In genomic region chr18:79402977-79403722, GRCh38 we compare ENCODE assay signal across 9 cellular contexts. TPM values are rescaled to one million over a fixed set of nuclear protein-coding genes. Genes with fewer than 3 reads are reported as not detected.
DNase-seq lines count a peak whose midpoint lies in the region; ATAC-seq, FAIRE-seq and TF ChIP-seq lines count a peak whose summit lies in the region.
"Had no signal": no experiment of that assay in that cellular context is flagged by ENCODE, and none has a peak within 500 bp of the region (broad histone marks: within the 10 kb centered on the region; RNA-seq: fewer than 3 reads in every experiment).

No MANE protein-coding gene starts in this region.

- H3K9me3 ChIP-seq in astrocyte (ENCODE audit: insufficient read depth, low read depth, low read length) (no peaks in the 10 kb centered on the region), suprapubic skin (no peaks in the 10 kb centered on the region), Caco-2 (no peaks in the 10 kb centered on the region)

- no peak for TF ChIP-seq CTCF in astrocyte (IDR thresholded peaks at IDR 0.05; ENCODE audit: insufficient read depth, low read depth, low read length)
- no peak for TF ChIP-seq CTCF in suprapubic skin (IDR thresholded peaks at IDR 0.05)
- no peak for TF ChIP-seq CTCF in Caco-2 (IDR thresholded peaks at IDR 0.05; ENCODE audit: insufficient read depth in 1 of 2, low read depth in 1 of 2, low read length in 1 of 2, severe bottlenecking in 1 of 2, unreplicated experiment in 1 of 2)

- no peak overlapping the region for H3K9ac ChIP-seq in astrocyte (ENCODE audit: low read length)

- H3K36me3 Mint-ChIP-seq in astrocyte (ENCODE audit: low read depth, unreplicated experiment) (peaks cover 3% of the 10 kb centered on the region), Caco-2 (ENCODE audit: insufficient read depth, unreplicated experiment) (no peaks in the 10 kb centered on the region)

- no peak overlapping the region for H2AFZ ChIP-seq in astrocyte (ENCODE audit: low read depth, low read length)

- CTCF ChIA-PET in Caco-2 (lab: Charles Lee), result no interaction called here

- H4K20me1 ChIP-seq in astrocyte (ENCODE audit: insufficient read depth, low read length), result no peaks in the 10 kb centered on the region

- H3K27ac ChIP-seq in astrocyte (ENCODE audit: low read depth, low read length) (no peak overlapping the region), suprapubic skin (peak overlapping the region; percentile 63)

- peak; percentile 75 for DNase-seq in activated effector memory CD4-positive, alpha-beta T cell treated with anti-CD3 and anti-CD28 coated beads, Interleukin-2, amount 50 U/mL, for 16 hours
- DNase-seq in activated effector memory CD4-positive, alpha-beta T cell treated with Interleukin-2 at 50 U/mL for 16 hours, result no peak
- no peak for DNase-seq in astrocyte (ENCODE audit: low read depth)
- DNase-seq in kidney tubule cell (ENCODE audit: low spot score), result peak; percentile 35
- DNase-seq in suprapubic skin (ENCODE audit: low spot score in 2 of 2), result peak in 1 of 2 donors; percentile 91
- no peak for DNase-seq in glomerular visceral epithelial cell (ENCODE audit: extremely low spot score)
- no peak for DNase-seq in Caco-2

- H3K9me3 Mint-ChIP-seq in astrocyte (ENCODE audit: unreplicated experiment) (no peaks in the 10 kb centered on the region), Caco-2 (ENCODE audit: unreplicated experiment) (no peaks in the 10 kb centered on the region)

- FAIRE-seq in astrocyte (lab: Jason Lieb, UNC), result no peak
- FAIRE-seq: TTC549 had no signal

- H3K27me3 ChIP-seq in astrocyte (ENCODE audit: insufficient read depth, low read length) (peaks cover 24% of the 10 kb centered on the region), suprapubic skin (no peaks in the 10 kb centered on the region), Caco-2 (replicated peaks; ENCODE audit: control insufficient read depth, insufficient read depth, low read length) (no peaks in the 10 kb centered on the region)

- POLR2A ChIA-PET in Caco-2 (lab: Charles Lee), result no interaction called here

- peak in 1 of 2 donors; percentile 12 for TF ChIP-seq POLR2A in suprapubic skin (IDR thresholded peaks at IDR 0.05)

- no peaks in the 10 kb centered on the region for H3K79me2 ChIP-seq in astrocyte (ENCODE audit: insufficient read depth, low read length)

- no peak for TF ChIP-seq EP300 in suprapubic skin (IDR thresholded peaks at IDR 0.05)

- peaks cover 5% of the 10 kb centered on the region for H3K4me1 Mint-ChIP-seq in astrocyte (ENCODE audit: low read depth, unreplicated experiment)
- H3K4me1 Mint-ChIP-seq in Caco-2 (ENCODE audit: low read depth, unreplicated experiment), result no peaks in the 10 kb centered on the region

- H3K4me1 ChIP-seq in astrocyte (ENCODE audit: insufficient read depth, low read length), result peaks cover 3% of the 10 kb centered on the region
- H3K4me1 ChIP-seq in suprapubic skin, result peaks cover 70% of the 10 kb centered on the region
- no peaks in the 10 kb centered on the region for H3K4me1 ChIP-seq in Caco-2

- no peak overlapping the region for H3K27ac Mint-ChIP-seq in astrocyte (ENCODE audit: unreplicated experiment)
- H3K27ac Mint-ChIP-seq in Caco-2 (ENCODE audit: unreplicated experiment), result no peak overlapping the region

- H3K27me3 Mint-ChIP-seq in astrocyte (ENCODE audit: low read depth, unreplicated experiment) (no peaks in the 10 kb centered on the region), Caco-2 (ENCODE audit: insufficient read depth, unreplicated experiment) (no peaks in the 10 kb centered on the region)

- H3K4me3 ChIP-seq in astrocyte (ENCODE audit: insufficient read depth, low read depth, low read length) (no peak overlapping the region), suprapubic skin (peak overlapping the region; percentile 24), Caco-2 (ENCODE audit: low read depth, low read length) (no peak overlapping the region)

- WGBS in suprapubic skin, result 27% methylated on average over 24 of the region's 27 CpGs

- no peak overlapping the region for H3K4me3 Mint-ChIP-seq in astrocyte (ENCODE audit: unreplicated experiment)
- H3K4me3 Mint-ChIP-seq in Caco-2 (ENCODE audit: unreplicated experiment), result no peak overlapping the region

- H3K4me2 ChIP-seq in astrocyte (ENCODE audit: low read length), result peak overlapping the region; percentile 41

- intact Hi-C loops in Caco-2 (cut with micrococcal nuclease; ENCODE audit: unreplicated experiment), result no loop called here

- ATAC-seq in GM19351 (IDR thresholded peaks at IDR 0.05; ENCODE audit: unreplicated experiment), result no peak

- H3K36me3 ChIP-seq in astrocyte (ENCODE audit: insufficient read depth, low read length) (no peaks in the 10 kb centered on the region), suprapubic skin (no peaks in the 10 kb centered on the region), Caco-2 (ENCODE audit: control insufficient read depth, insufficient read depth, low read length) (no peaks in the 10 kb centered on the region)

- no TSS peak for BruUV-seq in Caco-2 (replicated peaks; lab: Mats Ljungman, UMichigan)

RNA-seq across cellular contexts. Expression of gene NFATC1, which starts 7.4 kb away (rescaled TPM):
- total RNA-seq in astrocyte, result 10.6 and 11.0 TPM in 2 replicates
- 10 to 100 TPM; 13.9 to 24.3 (median 16.7) TPM for total RNA-seq in suprapubic skin
- total RNA-seq in Caco-2 (2022), result 0.66 and 1.0 TPM in 2 replicates

Comparison
In these comparisons a context has a peak if more than half of its experiments do, and no peak if none do; other contexts are left out.
1. DNase-seq: peak in activated effector memory CD4-positive, alpha-beta T cell treated with anti-CD3 and anti-CD28 coated beads, Interleukin-2, amount 50 U/mL, for 16 hours (single experiment) and kidney tubule cell (single experiment); none in activated effector memory CD4-positive, alpha-beta T cell treated with Interleukin-2 at 50 U/mL for 16 hours (single experiment), astrocyte (single experiment), glomerular visceral epithelial cell (single experiment) and Caco-2 (0 of 2).